10 cellular contexts compared by ENCODE assay signal in the genomic region with DNA sequence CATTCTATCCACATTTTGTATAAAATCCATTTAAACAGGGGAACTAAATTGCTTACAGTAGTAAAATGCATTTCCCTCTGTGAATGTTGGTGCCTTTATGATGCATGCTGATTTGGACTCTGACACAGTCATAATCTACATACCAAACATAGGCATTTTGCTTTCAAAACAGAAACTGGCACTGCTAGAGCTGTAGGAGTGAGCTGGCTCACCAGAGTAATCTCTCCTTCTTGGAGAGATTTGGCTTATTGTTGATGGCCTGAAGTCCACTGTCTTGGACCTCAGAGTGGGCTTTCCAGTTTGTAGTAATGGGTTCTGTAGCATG.
DNase-seq lines count a peak whose midpoint lies in the region; ATAC-seq and TF ChIP-seq lines count a peak whose summit lies in the region.
"Had no signal": no experiment of that assay in that cellular context is flagged by ENCODE, and none has a peak within 500 bp of the region (broad histone marks: within the 10 kb centered on the region; RNA-seq: fewer than 3 reads in every experiment).

No MANE protein-coding gene starts in this region.

- H3K27ac ChIP-seq in sigmoid colon: peak overlapping the region in 1 of 4 donors; percentile 25

- peak; percentile 36 for ATAC-seq in GM21390 (IDR thresholded peaks at IDR 0.05; ENCODE audit: unreplicated experiment)

- peaks cover 0 to 14% (median 6%) of the 10 kb centered on the region in 4 donors for H3K4me1 ChIP-seq in sigmoid colon

- peak; percentile 22 for DNase-seq in Ammon's horn (ENCODE audit: low spot score)
- DNase-seq in MG63: peak; percentile 23
- peak; percentile 37 for DNase-seq in glomerular visceral epithelial cell (ENCODE audit: extremely low spot score)
- no peak for DNase-seq in sigmoid colon
- DNase-seq in activated CD8-positive, alpha-beta memory T cell treated with anti-CD3 and anti-CD28 coated beads for 24 hours: no peak
- DNase-seq in Kasumi-1 (lab: John Stamatoyannopoulos, UW): no peak
- no peak for DNase-seq in NCI-H146 (lab: John Stamatoyannopoulos, UW)
- DNase-seq: central memory CD4-positive, alpha-beta T cell; substantia nigra had no signal

- H3K9me3 ChIP-seq in MG63: no peaks in the 10 kb centered on the region
- H3K9me3 ChIP-seq in sigmoid colon: no peaks in the 10 kb centered on the region

- no peak for TF ChIP-seq EP300 in sigmoid colon (IDR thresholded peaks at IDR 0.05)

- no peak for TF ChIP-seq POLR2A in sigmoid colon (IDR thresholded peaks at IDR 0.05)

- H3K27me3 ChIP-seq in MG63 (no peaks in the 10 kb centered on the region), sigmoid colon (no peaks in the 10 kb centered on the region)

- H3K4me3 ChIP-seq in MG63: no peak overlapping the region
- no peak overlapping the region for H3K4me3 ChIP-seq in sigmoid colon

- intact Hi-C loops in sigmoid colon (cut with DNase I): no loop called here

- H3K36me3 ChIP-seq in MG63 (no peaks in the 10 kb centered on the region), sigmoid colon (no peaks in the 10 kb centered on the region)

- TF ChIP-seq CTCF in sigmoid colon (IDR thresholded peaks at IDR 0.05): no peak

Comparison
In these comparisons a context has a peak if more than half of its experiments do, and no peak if none do; other contexts are left out.
1. DNase-seq: peak in Ammon's horn (single experiment), MG63 (single experiment) and glomerular visceral epithelial cell (single experiment); none in sigmoid colon (single experiment), activated CD8-positive, alpha-beta memory T cell treated with anti-CD3 and anti-CD28 coated beads for 24 hours (single experiment), Kasumi-1 (0 of 2) and NCI-H146 (single experiment).